Comparison of ENCODE assay signal across 7 cellular contexts in genomic region chr10:114304566-114305421, GRCh38.
DNase-seq lines count a peak whose midpoint lies in the region; ATAC-seq and TF ChIP-seq lines count a peak whose summit lies in the region.

No MANE protein-coding gene starts in this region.

- TF ChIP-seq CTCF in GM13976 (IDR thresholded peaks at IDR 0.05; ENCODE audit: borderline replicate concordance, control extremely low read depth, extremely low read depth, insufficient read depth, missing control alignments): peak; percentile 74

- no peak overlapping the region for H3K27ac ChIP-seq in effector memory CD4-positive, alpha-beta T cell (ENCODE audit: insufficient read depth, low read length, poor library complexity, severe bottlenecking)
- H3K27ac ChIP-seq in naive thymus-derived CD4-positive, alpha-beta T cell (ENCODE audit: low read depth, low read length): no peak overlapping the region

- H3K36me3 ChIP-seq in effector memory CD4-positive, alpha-beta T cell (ENCODE audit: control insufficient read depth, insufficient read depth, low read length): no peaks in the 10 kb centered on the region
- no peaks in the 10 kb centered on the region for H3K36me3 ChIP-seq in naive thymus-derived CD4-positive, alpha-beta T cell (ENCODE audit: control insufficient read depth in 2 of 3, insufficient read depth in 3 of 3, low read length in 3 of 3)

- CTCF ChIA-PET in naive thymus-derived CD4-positive, alpha-beta T cell (lab: Charles Lee): interaction anchor here (0.9 to 3.7 kb wide), 13 partner anchors 11 to 825 kb away, joined by 3 to 66 read pairs (median 4); partner anchors contain the start of gene FHIP2A

- intact Hi-C loops in naive thymus-derived CD4-positive, alpha-beta T cell (cut with micrococcal nuclease): loop anchor here (1.0 to 5.0 kb wide), 13 partner anchors 130 to 825 kb away; partner anchors contain the start of genes FHIP2A (in 2 of the 2), CCDC186 (in 1 of the 2) and TRUB1 (in 1 of the 2)

- no peaks in the 10 kb centered on the region for H3K9me3 Mint-ChIP-seq in naive thymus-derived CD4-positive, alpha-beta T cell

- ATAC-seq in HG02642 (IDR thresholded peaks at IDR 0.05; ENCODE audit: poor library complexity, unreplicated experiment): peak; percentile 74
- ATAC-seq in naive thymus-derived CD4-positive, alpha-beta T cell: peak; percentile 80

- peak overlapping the region in 7 of 9 donors; percentile 4 to 86 (median 68) for H3K27ac Mint-ChIP-seq in naive thymus-derived CD4-positive, alpha-beta T cell

- in situ Hi-C loops in GM13976 (cut with MboI; ENCODE audit: low sequenced_read_pairs, unreplicated experiment): loop anchor here (10.0 kb wide), 1 partner anchor 240 kb away; no protein-coding TSS in a partner anchor

- H3K4me1 ChIP-seq in effector memory CD4-positive, alpha-beta T cell (ENCODE audit: control insufficient read depth, insufficient read depth, low read length, poor library complexity, severe bottlenecking): no peaks in the 10 kb centered on the region
- peaks cover 4 to 5% of the 10 kb centered on the region in 2 donors for H3K4me1 ChIP-seq in naive thymus-derived CD4-positive, alpha-beta T cell (ENCODE audit: control insufficient read depth in 2 of 2, insufficient read depth in 2 of 2, low read length in 2 of 2)

- POLR2A ChIA-PET in naive thymus-derived CD4-positive, alpha-beta T cell (lab: Charles Lee): interaction anchor here (0.7 kb wide), 1 partner anchor 153 kb away, joined by 3 read pairs; no protein-coding TSS in a partner anchor

- DNase-seq in GM13976 (ENCODE audit: low spot score): peak; percentile 73
- peak; percentile 65 for DNase-seq in NCI-H2029 (lab: John Stamatoyannopoulos, UW)
- DNase-seq in activated CD4-positive, alpha-beta T cell treated with anti-CD3 and anti-CD28 coated beads, Interleukin-2, amount 50 U/mL, for 4 hours: peak; percentile 37 to 42
- peak; percentile 18 to 47 (median 33) for DNase-seq in effector memory CD4-positive, alpha-beta T cell
- peak; percentile 25 to 59 (median 54) for DNase-seq in naive thymus-derived CD4-positive, alpha-beta T cell
- DNase-seq in stimulated activated naive CD4-positive, alpha-beta T cell treated with Interleukin-2 at 50 U/mL for 16 hours (lab: John Stamatoyannopoulos, UW): peak; percentile 39

- H3K4me1 Mint-ChIP-seq in naive thymus-derived CD4-positive, alpha-beta T cell: peaks cover 9 to 13% (median 12%) of the 10 kb centered on the region in 7 donors

- H3K36me3 Mint-ChIP-seq in naive thymus-derived CD4-positive, alpha-beta T cell: peaks cover 0 to 6% (median 0%) of the 10 kb centered on the region in 5 donors

- no peaks in the 10 kb centered on the region for H3K9me3 ChIP-seq in effector memory CD4-positive, alpha-beta T cell (ENCODE audit: control insufficient read depth, low read length)
- no peaks in the 10 kb centered on the region for H3K9me3 ChIP-seq in naive thymus-derived CD4-positive, alpha-beta T cell (ENCODE audit: control insufficient read depth in 2 of 3, low read length in 3 of 3)

- no peaks in the 10 kb centered on the region for H3K27me3 ChIP-seq in effector memory CD4-positive, alpha-beta T cell (replicated peaks; ENCODE audit: control insufficient read depth, insufficient read depth, low read length, poor library complexity, severe bottlenecking)
- H3K27me3 ChIP-seq in naive thymus-derived CD4-positive, alpha-beta T cell (ENCODE audit: control insufficient read depth in 2 of 2, insufficient read depth in 2 of 2, low read length in 2 of 2): no peaks in the 10 kb centered on the region

- H3K4me3 ChIP-seq in effector memory CD4-positive, alpha-beta T cell (ENCODE audit: insufficient read depth, low read depth, low read length, poor library complexity, severe bottlenecking): peak overlapping the region; percentile 76
- peak overlapping the region; percentile 68 for H3K4me3 ChIP-seq in naive thymus-derived CD4-positive, alpha-beta T cell (ENCODE audit: low read length)

- H3K27me3 Mint-ChIP-seq in naive thymus-derived CD4-positive, alpha-beta T cell: no peaks in the 10 kb centered on the region

- H3K4me3 Mint-ChIP-seq in naive thymus-derived CD4-positive, alpha-beta T cell: peak overlapping the region; percentile 83 to 94 (median 92)
